In the genomic region with DNA sequence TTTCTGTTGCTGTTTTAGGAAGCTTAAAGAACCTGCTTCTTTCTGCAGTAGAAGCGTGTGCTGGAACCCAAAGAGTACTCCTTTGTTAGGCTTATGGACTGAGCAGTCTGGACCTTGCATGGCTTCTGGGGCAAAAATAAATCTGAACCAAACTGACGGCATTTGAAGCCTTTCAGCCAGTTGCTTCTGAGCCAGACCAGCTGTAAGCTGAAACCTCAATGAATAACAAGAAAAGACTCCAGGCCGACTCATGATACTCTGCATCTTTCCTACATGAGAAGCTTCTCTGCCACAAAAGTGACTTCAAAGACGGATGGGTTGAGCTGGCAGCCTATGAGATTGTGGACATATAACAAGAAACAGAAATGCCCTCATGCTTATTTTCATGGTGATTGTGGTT, we compare ENCODE assay signal across 12 cellular contexts.
DNase-seq lines count a peak whose midpoint lies in the region; TF ChIP-seq lines count a peak whose summit lies in the region.
"Had no signal": no experiment of that assay in that cellular context is flagged by ENCODE, and none has a peak within 500 bp of the region (broad histone marks: within the 10 kb centered on the region; RNA-seq: fewer than 3 reads in every experiment).

No MANE protein-coding gene starts in this region.

- TF ChIP-seq CTCF in nephron progenitor cell (IDR thresholded peaks at IDR 0.05): no peak

- H3K4me1 Mint-ChIP-seq in nephron progenitor cell: peaks cover 42% of the 10 kb centered on the region

- DNase-seq in DMS53 (lab: John Stamatoyannopoulos, UW): peak; percentile 73
- peak; percentile 48 for DNase-seq in SHP77 treated with DMSO at 0.1 percent for 48 hours (lab: John Stamatoyannopoulos, UW)
- DNase-seq in fibroblast of the conjunctiva (ENCODE audit: low read depth): peak; percentile 82
- no peak for DNase-seq in nephron progenitor cell
- no peak for DNase-seq in RPMI8226
- DNase-seq in NOMO-1 treated with dmso at 0.1 percent for 144 hours (lab: John Stamatoyannopoulos, UW; ENCODE audit: unreplicated experiment): no peak
- DNase-seq in NCI-H2171 treated with DMSO at 0.1 percent for 48 hours (lab: John Stamatoyannopoulos, UW): no peak
- DNase-seq in NCI-H748 (lab: John Stamatoyannopoulos, UW; ENCODE audit: unreplicated experiment): no peak
- DNase-seq: activated CD8-positive, alpha-beta memory T cell treated with anti-CD3 and anti-CD28 coated beads, Interleukin-2, amount 50 U/mL, for 4 hours; Caco-2; dermis blood vessel endothelial cell; NCI-H2029 treated with DMSO at 0.1 percent for 48 hours had no signal

- H3K27me3 Mint-ChIP-seq in nephron progenitor cell (ENCODE audit: low read depth, poor library complexity): no peaks in the 10 kb centered on the region

- peak overlapping the region; percentile 84 for H3K27ac Mint-ChIP-seq in nephron progenitor cell

- H3K9me3 Mint-ChIP-seq in nephron progenitor cell: peaks cover 10% of the 10 kb centered on the region

- peaks cover 84% of the 10 kb centered on the region for H3K36me3 Mint-ChIP-seq in nephron progenitor cell (ENCODE audit: low read depth)

- no peak overlapping the region for H3K4me3 Mint-ChIP-seq in nephron progenitor cell

Comparison
In these comparisons a context has a peak if more than half of its experiments do, and no peak if none do; other contexts are left out.
1. DNase-seq: peak in DMS53 (single experiment), SHP77 treated with DMSO at 0.1 percent for 48 hours (single experiment) and fibroblast of the conjunctiva (single experiment); none in nephron progenitor cell (single experiment), RPMI8226 (single experiment), NOMO-1 treated with dmso at 0.1 percent for 144 hours (single experiment), NCI-H2171 treated with DMSO at 0.1 percent for 48 hours (single experiment) and NCI-H748 (single experiment).